In the genomic region with DNA sequence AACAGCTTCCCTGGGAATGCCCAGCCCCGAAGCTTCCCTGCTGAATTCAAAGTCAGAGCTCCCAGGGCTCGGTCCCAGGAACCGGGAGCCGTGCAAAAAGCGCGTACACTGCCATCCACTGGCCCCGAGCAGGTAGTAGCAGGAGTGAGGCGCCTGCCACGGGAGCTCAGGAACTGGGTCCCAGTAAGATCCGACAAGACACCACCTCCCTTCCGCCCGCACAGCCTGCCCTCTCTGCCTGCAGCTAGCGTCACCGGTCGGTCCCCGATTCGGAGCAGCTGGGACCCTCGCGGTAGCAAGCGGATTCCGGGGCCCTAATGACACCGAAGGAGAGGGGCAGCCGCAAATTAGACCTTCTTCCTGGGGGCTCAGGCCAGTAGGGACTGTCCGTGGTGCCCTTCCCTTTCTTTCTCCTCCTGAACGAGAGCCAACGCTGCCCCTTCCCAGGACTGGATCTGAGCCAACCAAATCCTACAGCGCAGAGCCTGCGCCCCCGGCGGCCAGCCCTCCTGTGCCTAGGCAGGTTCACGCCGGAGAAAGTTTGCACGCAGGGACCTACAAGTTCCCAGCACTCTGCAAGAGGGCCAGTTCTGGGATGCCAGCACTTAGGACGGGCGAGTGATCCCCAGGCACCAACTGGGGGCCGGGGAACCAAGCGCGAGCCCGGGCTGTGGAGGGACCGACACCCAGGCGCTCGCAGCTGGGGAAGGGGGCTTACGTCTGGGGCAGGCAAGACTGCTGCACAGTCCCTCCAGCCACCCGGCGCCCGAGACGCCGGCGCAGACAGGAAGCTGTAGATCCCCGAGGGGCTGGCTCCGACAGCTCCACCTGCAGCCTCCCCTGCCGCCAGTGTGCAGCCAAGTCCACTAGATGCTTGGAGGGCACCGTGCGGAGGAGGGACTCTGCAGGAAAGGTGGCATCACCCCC, we compare ENCODE assay signal across 8 cellular contexts. TPM values are rescaled to one million over a fixed set of nuclear protein-coding genes. Genes with fewer than 3 reads are reported as not detected.
DNase-seq lines count a peak whose midpoint lies in the region; ATAC-seq and TF ChIP-seq lines count a peak whose summit lies in the region.

No MANE protein-coding gene starts in this region.

- H3K4me1 ChIP-seq in mononuclear cell (ENCODE audit: insufficient read depth, low read length), result peaks cover 29% of the 10 kb centered on the region

- DNase-seq in COLO829 (ENCODE audit: low spot score) (peak; percentile 47), NOMO-1 (lab: John Stamatoyannopoulos, UW; ENCODE audit: unreplicated experiment in 2 of 2) (peak; percentile 45 to 51), activated T-cell treated with anti-CD3 and anti-CD28 coated beads for 48 hours (ENCODE audit: low read depth) (peak; percentile 50), erythroblast (lab: John Stamatoyannopoulos, UW) (peak; percentile 56 to 63)
- peak; percentile 24 for DNase-seq in stimulated activated CD8-positive, alpha-beta memory T cell treated with anti-CD3 and anti-CD28 coated beads, Interleukin-7, amount 100 ng/mL, for 24 hours (ENCODE audit: low read depth)

- peak overlapping the region; percentile 37 for H3K4me3 ChIP-seq in mononuclear cell (ENCODE audit: low read length)

- ATAC-seq in GM19452 (IDR thresholded peaks at IDR 0.05; ENCODE audit: unreplicated experiment) (peak; percentile 62), HG03521 (IDR thresholded peaks at IDR 0.05; ENCODE audit: unreplicated experiment) (peak; percentile 54)

- TF ChIP-seq POLR2A in erythroblast (IDR thresholded peaks at IDR 0.05; ENCODE audit: low read length), result no peak

- H3K27me3 ChIP-seq in mononuclear cell (ENCODE audit: insufficient read depth, low read length), result peaks cover 35% of the 10 kb centered on the region

- H3K9me3 ChIP-seq in mononuclear cell (ENCODE audit: low read depth, low read length), result no peaks in the 10 kb centered on the region

RNA-seq across cellular contexts. Expression of a gene that starts 0.9 kb away (rescaled TPM):
- 0.10 TPM for total RNA-seq in mononuclear cell

Comparison
In these comparisons a context has a peak if more than half of its experiments do, and no peak if none do; other contexts are left out.
1. Peak in every context shown above with its lines: DNase-seq, ATAC-seq and H3K4me3 ChIP-seq.